ENCODE assay signal across 10 cellular contexts in the genomic region with DNA sequence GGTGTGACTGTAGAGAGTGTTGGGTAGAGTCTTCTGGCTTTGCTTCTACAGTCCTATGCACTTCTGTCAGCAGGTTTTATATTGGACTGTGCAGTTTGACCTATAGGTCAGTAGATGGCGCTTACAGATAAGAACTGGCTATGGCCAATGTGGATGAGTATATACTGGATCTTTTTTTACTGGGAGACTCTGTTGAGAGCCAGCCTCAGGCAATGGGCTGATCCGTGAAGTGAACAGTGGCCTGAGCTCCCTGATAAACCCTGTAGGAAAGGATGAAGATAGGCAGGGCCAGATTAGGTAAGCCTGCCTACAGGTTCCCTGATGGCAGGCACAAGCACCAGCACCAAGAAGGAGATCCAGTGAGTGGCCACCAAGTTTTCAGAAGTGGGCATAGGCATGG.
DNase-seq lines count a peak whose midpoint lies in the region; ATAC-seq, FAIRE-seq and TF ChIP-seq lines count a peak whose summit lies in the region.
"Had no signal": no experiment of that assay in that cellular context is flagged by ENCODE, and none has a peak within 500 bp of the region (broad histone marks: within the 10 kb centered on the region; RNA-seq: fewer than 3 reads in every experiment).

No MANE protein-coding gene starts in this region.

- H4K20me1 ChIP-seq in K562 (replicated peaks; ENCODE audit: control insufficient read depth, insufficient read depth, low read length): no peaks in the 10 kb centered on the region

- H3K27me3 ChIP-seq in K562 (ENCODE audit: control insufficient read depth in 2 of 2, insufficient read depth in 2 of 2, low read length in 2 of 2) (no peaks in the 10 kb centered on the region), uterus (no peaks in the 10 kb centered on the region)

- H3K4me1 ChIP-seq in K562 (replicated peaks in 1 of 2; ENCODE audit: control insufficient read depth in 2 of 2, insufficient read depth in 2 of 2, low read length in 2 of 2) (no peaks in the 10 kb centered on the region), kidney (ENCODE audit: control insufficient read depth in 1 of 2, insufficient read depth in 1 of 2, low read depth in 1 of 2, low read length in 2 of 2) (no peaks in the 10 kb centered on the region), uterus (no peaks in the 10 kb centered on the region)
- H3K4me1 ChIP-seq: parathyroid adenoma had no signal

- TF ChIP-seq CTCF in CD14-positive monocyte (IDR thresholded peaks at IDR 0.05): peak; percentile 17
- peak; percentile 44 to 69 (median 59); a peak in 4 of 6 replicates for TF ChIP-seq CTCF in K562 (IDR thresholded peaks at IDR 0.05 in 2 of 3, conservative IDR thresholded peaks at IDR 0.05 in 1 of 3; ENCODE audit: insufficient read depth in 2 of 3, low read depth in 1 of 3, low read length in 3 of 3)
- TF ChIP-seq CTCF in kidney (IDR thresholded peaks at IDR 0.05; ENCODE audit: borderline replicate concordance, extremely low read depth, insufficient read depth): peak; percentile 46
- peak; percentile 27 to 48 (median 41) for TF ChIP-seq CTCF in uterus (IDR thresholded peaks at IDR 0.05)

- peak overlapping the region in 1 of 7 donors; percentile 60 for H3K27ac Mint-ChIP-seq in CD14-positive monocyte

- FAIRE-seq in K562 (lab: Jason Lieb, UNC) (no peak), kidney (lab: Jason Lieb, UNC) (no peak)

- in situ Hi-C loops in K562 (cut with MboI): no loop called here

- no peak overlapping the region for H2AFZ ChIP-seq in K562 (ENCODE audit: low read depth, low read length)
- H2AFZ ChIP-seq: parathyroid adenoma had no signal

- no peaks in the 10 kb centered on the region for H3K36me3 Mint-ChIP-seq in CD14-positive monocyte

- TF ChIP-seq RAD21 in K562 (CRISPR knock-in tag; conservative IDR thresholded peaks at IDR 0.05 in 1 of 2, IDR thresholded peaks at IDR 0.05 in 1 of 2): peak; percentile 86 to 87

- ATAC-seq in GM18873 (IDR thresholded peaks at IDR 0.05; ENCODE audit: low FRiP score, unreplicated experiment) (peak; percentile 82), HG03045 (IDR thresholded peaks at IDR 0.05; ENCODE audit: unreplicated experiment) (peak; percentile 86), K562 (peak; percentile 90)

- no peak overlapping the region for H3K4me3 Mint-ChIP-seq in CD14-positive monocyte

- H3K4me2 ChIP-seq in K562 (ENCODE audit: insufficient read depth, low read length): no peak overlapping the region

- WGBS in K562 (ENCODE audit: insufficient coverage, low coverage, missing lambda C conversion rate): 0% methylated on average over 2 of the region's 2 CpGs

- BruUV-seq in K562 (replicated peaks; lab: Mats Ljungman, UMichigan): no TSS peak

- H3K9ac ChIP-seq in K562 (ENCODE audit: insufficient read depth in 1 of 2, low read depth in 2 of 2, low read length in 2 of 2) (no peak overlapping the region), kidney (ENCODE audit: low read length in 2 of 2) (no peak overlapping the region)
- H3K9ac ChIP-seq: parathyroid adenoma had no signal

- peaks cover 0 to 2% (median 1%) of the 10 kb centered on the region in 3 donors for H3K27me3 Mint-ChIP-seq in CD14-positive monocyte (ENCODE audit: low read depth in 3 of 3)

- POLR2A ChIA-PET in K562 (lab: Yijun Ruan, JAX): no interaction called here

- intact Hi-C loops in CD14-positive monocyte (cut with micrococcal nuclease) (no loop called here), K562 (cut with micrococcal nuclease) (loop anchor here (1.0 to 5.0 kb wide), 5 partner anchors 171 to 1605 kb away; no protein-coding TSS in a partner anchor), kidney (cut with DNase I) (no loop called here), uterus (cut with DNase I; ENCODE audit: low total_unique reads) (no loop called here)

- H3K9me3 Mint-ChIP-seq in CD14-positive monocyte: no peaks in the 10 kb centered on the region

- CTCF ChIA-PET in K562 (lab: Yijun Ruan, JAX; ENCODE audit: low intra/inter-chr PET ratio): interaction anchor here (0.7 to 1.5 kb wide), 2 partner anchors 418 to 973 kb away, joined by 4 to 5 read pairs; no protein-coding TSS in a partner anchor

- H3K36me3 ChIP-seq in K562 (ENCODE audit: control insufficient read depth, insufficient read depth, low read length) (no peaks in the 10 kb centered on the region), kidney (ENCODE audit: control insufficient read depth in 1 of 2, insufficient read depth in 2 of 2, low read length in 2 of 2) (no peaks in the 10 kb centered on the region), uterus (no peaks in the 10 kb centered on the region)

- DNase-seq in CD14-positive monocyte (ENCODE audit: low spot score) (no peak), NCI-H2081 treated with DMSO at 0.1 percent for 48 hours (lab: John Stamatoyannopoulos, UW) (peak; percentile 50), K562 (ENCODE audit: extremely low read depth in 1 of 4, low spot score in 3 of 4) (peak in 3 of 4 experiments; percentile 16 to 60 (median 31)), kidney (no peak), uterus (no peak)
- no peak for DNase-seq in activated CD4-positive, alpha-beta T cell treated with anti-CD3 and anti-CD28 coated beads, Interleukin-2, amount 50 U/mL, for 48 hours

- TF ChIP-seq POLR2A in K562 (conservative IDR thresholded peaks at IDR 0.05) (no peak), uterus (IDR thresholded peaks at IDR 0.05) (no peak)

- no peaks in the 10 kb centered on the region for H3K9me1 ChIP-seq in K562 (ENCODE audit: control insufficient read depth, insufficient read depth, low read length)

- no peak overlapping the region for H3K27ac ChIP-seq in K562 (ENCODE audit: extremely low read depth, low read depth, low read length)
- H3K27ac ChIP-seq in kidney (ENCODE audit: low read depth in 2 of 2, low read length in 2 of 2): no peak overlapping the region
- H3K27ac ChIP-seq in uterus: no peak overlapping the region
- H3K27ac ChIP-seq: parathyroid adenoma, SK-N-MC had no signal

- no peak for TF ChIP-seq EP300 in K562 (IDR thresholded peaks at IDR 0.05; ENCODE audit: low read length)

- H3K79me2 ChIP-seq in K562 (ENCODE audit: control insufficient read depth, insufficient read depth, low read length): no peaks in the 10 kb centered on the region
- H3K79me2 ChIP-seq: parathyroid adenoma had no signal

- no peaks in the 10 kb centered on the region for H3K4me1 Mint-ChIP-seq in CD14-positive monocyte

- H3K4me3 ChIP-seq in K562 (no peak overlapping the region), kidney (ENCODE audit: low read length in 2 of 2) (no peak overlapping the region), uterus (no peak overlapping the region)
- H3K4me3 ChIP-seq: SK-N-MC had no signal

- H3K9me3 ChIP-seq in K562 (replicated peaks; ENCODE audit: control insufficient read depth, insufficient read depth, low read depth, low read length) (no peaks in the 10 kb centered on the region), kidney (ENCODE audit: control insufficient read depth in 1 of 2, low read length in 2 of 2) (no peaks in the 10 kb centered on the region), uterus (no peaks in the 10 kb centered on the region)

TF ChIP-seq in K562, 482 proteins besides CTCF, POLR2A, EP300 and RAD21:
- TF ChIP-seq ZSCAN32 (CRISPR knock-in tag; IDR thresholded peaks at IDR 0.05): peak; percentile 92
- 0 out of 2 replicates have a peak, but pooled peaks have one; percentile 18 for TF ChIP-seq RB1 (IDR thresholded peaks at IDR 0.05; ENCODE audit: low read depth)
- TF ChIP-seq KAT8 (IDR thresholded peaks at IDR 0.05; ENCODE audit: low read depth): no peak
- TF ChIP-seq, protein P1, sequence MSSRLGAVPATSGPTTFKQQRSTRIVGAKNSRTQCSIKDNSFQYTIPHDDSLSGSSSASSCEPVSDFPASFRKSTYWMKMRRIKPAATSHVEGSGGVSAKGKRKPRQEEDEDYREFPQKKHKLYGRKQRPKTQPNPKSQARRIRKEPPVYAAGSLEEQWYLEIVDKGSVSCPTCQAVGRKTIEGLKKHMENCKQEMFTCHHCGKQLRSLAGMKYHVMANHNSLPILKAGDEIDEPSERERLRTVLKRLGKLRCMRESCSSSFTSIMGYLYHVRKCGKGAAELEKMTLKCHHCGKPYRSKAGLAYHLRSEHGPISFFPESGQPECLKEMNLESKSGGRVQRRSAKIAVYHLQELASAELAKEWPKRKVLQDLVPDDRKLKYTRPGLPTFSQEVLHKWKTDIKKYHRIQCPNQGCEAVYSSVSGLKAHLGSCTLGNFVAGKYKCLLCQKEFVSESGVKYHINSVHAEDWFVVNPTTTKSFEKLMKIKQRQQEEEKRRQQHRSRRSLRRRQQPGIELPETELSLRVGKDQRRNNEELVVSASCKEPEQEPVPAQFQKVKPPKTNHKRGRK (tag; IDR thresholded peaks at IDR 0.05): no peak
- TF ChIP-seq SMC3 (conservative IDR thresholded peaks at IDR 0.05; ENCODE audit: insufficient read depth, low read depth, low read length): peak; percentile 50; the same call in 1 of the 2 replicates
- TF ChIP-seq, protein P2, sequence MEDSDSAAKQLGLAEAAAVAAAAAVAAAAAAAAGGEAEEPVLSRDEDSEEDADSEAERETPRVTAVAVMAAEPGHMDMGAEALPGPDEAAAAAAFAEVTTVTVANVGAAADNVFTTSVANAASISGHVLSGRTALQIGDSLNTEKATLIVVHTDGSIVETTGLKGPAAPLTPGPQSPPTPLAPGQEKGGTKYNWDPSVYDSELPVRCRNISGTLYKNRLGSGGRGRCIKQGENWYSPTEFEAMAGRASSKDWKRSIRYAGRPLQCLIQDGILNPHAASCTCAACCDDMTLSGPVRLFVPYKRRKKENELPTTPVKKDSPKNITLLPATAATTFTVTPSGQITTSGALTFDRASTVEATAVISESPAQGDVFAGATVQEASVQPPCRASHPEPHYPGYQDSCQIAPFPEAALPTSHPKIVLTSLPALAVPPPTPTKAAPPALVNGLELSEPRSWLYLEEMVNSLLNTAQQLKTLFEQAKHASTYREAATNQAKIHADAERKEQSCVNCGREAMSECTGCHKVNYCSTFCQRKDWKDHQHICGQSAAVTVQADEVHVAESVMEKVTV (CRISPR knock-in tag; IDR thresholded peaks at IDR 0.05): peak; percentile 72
- TF ChIP-seq LCOR (CRISPR knock-in tag; IDR thresholded peaks at IDR 0.05): no peak
- peak; percentile 27 for TF ChIP-seq ZFP36 (IDR thresholded peaks at IDR 0.05; ENCODE audit: low read depth, low read length, partially characterized antibody)

Comparison
In these comparisons a context has a peak if more than half of its experiments do, and no peak if none do; other contexts are left out.
1. DNase-seq: peak in NCI-H2081 treated with DMSO at 0.1 percent for 48 hours (single experiment) and K562 (3 of 4); none in CD14-positive monocyte (single experiment), kidney (single experiment), uterus (0 of 2) and activated CD4-positive, alpha-beta T cell treated with anti-CD3 and anti-CD28 coated beads, Interleukin-2, amount 50 U/mL, for 48 hours (0 of 2).
2. Peak in every context shown above with its lines, with median percentiles within 50 percentile points of each other: CTCF ChIP-seq and ATAC-seq.